Comparison of ENCODE assay signal across 9 cellular contexts in the genomic region with DNA sequence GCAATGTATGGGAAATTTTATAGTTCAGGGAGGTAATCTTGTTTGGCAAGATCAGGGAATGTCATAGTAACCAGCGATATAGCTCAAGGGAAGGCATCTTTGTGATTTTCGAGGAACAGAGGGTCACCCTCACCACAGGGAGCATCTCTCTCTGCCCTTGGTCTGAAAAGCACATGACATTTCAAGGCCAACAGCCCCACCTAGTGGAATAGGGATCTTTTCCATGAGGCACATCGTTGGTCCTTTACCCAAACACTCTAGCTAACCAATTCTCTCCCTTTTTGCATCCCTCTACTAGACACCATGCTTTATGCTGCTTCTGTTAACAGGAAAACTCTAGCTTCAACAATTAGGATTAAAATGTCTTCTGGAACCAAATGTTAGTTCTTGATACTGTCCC.
DNase-seq lines count a peak whose midpoint lies in the region; ATAC-seq and TF ChIP-seq lines count a peak whose summit lies in the region.
"Had no signal": no experiment of that assay in that cellular context is flagged by ENCODE, and none has a peak within 500 bp of the region (broad histone marks: within the 10 kb centered on the region; RNA-seq: fewer than 3 reads in every experiment).

No MANE protein-coding gene starts in this region.

- H2AFZ ChIP-seq in MM.1S (ENCODE audit: low read length) = no peak overlapping the region

- no peak overlapping the region for H3K4me3 ChIP-seq in MM.1S (ENCODE audit: low read length)
- H3K4me3 ChIP-seq in heart right ventricle = no peak overlapping the region

- peak; percentile 14 to 51 for DNase-seq in NCI-H524 (lab: John Stamatoyannopoulos, UW)
- no peak for DNase-seq in NCI-H524 treated with DMSO at 0.1 percent for 48 hours (lab: John Stamatoyannopoulos, UW)
- peak; percentile 61 for DNase-seq in MM.1S
- DNase-seq in activated CD4-positive, alpha-beta memory T cell treated with anti-CD3 and anti-CD28 coated beads for 36 hours = peak; percentile 30
- peak; percentile 59 for DNase-seq in islet precursor cell
- no peak for DNase-seq in heart right ventricle
- DNase-seq in cardiac septum (ENCODE audit: low spot score) = no peak

- no peaks in the 10 kb centered on the region for H3K79me2 ChIP-seq in MM.1S (ENCODE audit: low read length)

- CTCF ChIA-PET in activated CD4-positive, alpha-beta memory T cell treated with anti-CD3 and anti-CD28 coated beads for 36 hours (lab: Charles Lee) = interaction anchor here (0.9 kb wide), 1 partner anchor 871 kb away, joined by 3 read pairs; no protein-coding TSS in a partner anchor

- H3F3A ChIP-seq in MM.1S (ENCODE audit: insufficient read depth, low read length) = no peaks in the 10 kb centered on the region

- peaks cover 2% of the 10 kb centered on the region for H3K36me3 Mint-ChIP-seq in activated CD4-positive, alpha-beta memory T cell treated with anti-CD3 and anti-CD28 coated beads for 36 hours

- H3K27me3 ChIP-seq in MM.1S (replicated peaks; ENCODE audit: insufficient read depth, low read length) (no peaks in the 10 kb centered on the region), heart right ventricle (no peaks in the 10 kb centered on the region)

- H3K27ac Mint-ChIP-seq in activated CD4-positive, alpha-beta memory T cell treated with anti-CD3 and anti-CD28 coated beads for 36 hours = no peak overlapping the region

- H3K36me3 ChIP-seq in MM.1S (replicated peaks; ENCODE audit: insufficient read depth, low read length) = no peaks in the 10 kb centered on the region
- no peaks in the 10 kb centered on the region for H3K36me3 ChIP-seq in heart right ventricle

- H4K20me1 ChIP-seq in MM.1S (ENCODE audit: insufficient read depth, low read length) = no peaks in the 10 kb centered on the region

- peaks cover 30% of the 10 kb centered on the region for H3K9me3 Mint-ChIP-seq in activated CD4-positive, alpha-beta memory T cell treated with anti-CD3 and anti-CD28 coated beads for 36 hours

- no peak overlapping the region for H3K4me3 Mint-ChIP-seq in activated CD4-positive, alpha-beta memory T cell treated with anti-CD3 and anti-CD28 coated beads for 36 hours
- H3K4me3 Mint-ChIP-seq: central memory CD8-positive, alpha-beta T cell had no signal

- no peaks in the 10 kb centered on the region for H3K27me3 Mint-ChIP-seq in activated CD4-positive, alpha-beta memory T cell treated with anti-CD3 and anti-CD28 coated beads for 36 hours
- H3K27me3 Mint-ChIP-seq: central memory CD8-positive, alpha-beta T cell had no signal

- H3K9me3 ChIP-seq in MM.1S (replicated peaks; ENCODE audit: insufficient read depth, low read length) (no peaks in the 10 kb centered on the region), heart right ventricle (peaks cover 0 to 41% (median 10%) of the 10 kb centered on the region in 11 donors)

- no peak overlapping the region for H3K27ac ChIP-seq in MM.1S (ENCODE audit: low read length)
- H3K27ac ChIP-seq in heart right ventricle = no peak overlapping the region

- H3K9me2 ChIP-seq in MM.1S (replicated peaks; ENCODE audit: insufficient read depth, low read length) = no peaks in the 10 kb centered on the region

- intact Hi-C loops in activated CD4-positive, alpha-beta memory T cell treated with anti-CD3 and anti-CD28 coated beads for 36 hours (cut with micrococcal nuclease) = loop anchor here (2.0 kb wide), 1 partner anchor 342 kb away; no protein-coding TSS in a partner anchor
- intact Hi-C loops in heart right ventricle (cut with DNase I) = no loop called here
- intact Hi-C loops in cardiac septum (cut with DNase I) = no loop called here

- H3K4me1 Mint-ChIP-seq in activated CD4-positive, alpha-beta memory T cell treated with anti-CD3 and anti-CD28 coated beads for 36 hours (ENCODE audit: low read depth) = no peaks in the 10 kb centered on the region
- H3K4me1 Mint-ChIP-seq: central memory CD8-positive, alpha-beta T cell had no signal

- peak; percentile 70 for ATAC-seq in GM21529 (IDR thresholded peaks at IDR 0.05; ENCODE audit: unreplicated experiment)
- ATAC-seq in heart right ventricle = no peak

- no peak overlapping the region for H3K9ac ChIP-seq in MM.1S (ENCODE audit: low read length)

- WGBS in heart right ventricle, 2 donors = 53 to 65% methylated on average over 3 of the region's 3 CpGs

- H3K4me2 ChIP-seq in MM.1S (ENCODE audit: low read depth, low read length) = no peak overlapping the region

- TF ChIP-seq CTCF in MM.1S (IDR thresholded peaks at IDR 0.05; ENCODE audit: low read length) (peak; percentile 57), heart right ventricle (IDR thresholded peaks at IDR 0.05) (peak in 1 of 9 donors; percentile 17)

- no peaks in the 10 kb centered on the region for H3K4me1 ChIP-seq in MM.1S (ENCODE audit: low read length)
- no peaks in the 10 kb centered on the region for H3K4me1 ChIP-seq in heart right ventricle

- POLR2A ChIA-PET in activated CD4-positive, alpha-beta memory T cell treated with anti-CD3 and anti-CD28 coated beads for 36 hours (lab: Charles Lee) = no interaction called here

Comparison
In these comparisons a context has a peak if more than half of its experiments do, and no peak if none do; other contexts are left out.
1. DNase-seq: peak in NCI-H524 (2 of 2), MM.1S (single experiment), activated CD4-positive, alpha-beta memory T cell treated with anti-CD3 and anti-CD28 coated beads for 36 hours (single experiment) and islet precursor cell (single experiment); none in NCI-H524 treated with DMSO at 0.1 percent for 48 hours (single experiment), heart right ventricle (0 of 2) and cardiac septum (single experiment).